35 cellular contexts compared by ENCODE assay signal in genomic region chr5:1429501-1429900, GRCh38. TPM values are rescaled to one million over a fixed set of nuclear protein-coding genes. Genes with fewer than 3 reads are reported as not detected.
DNase-seq lines count a peak whose midpoint lies in the region; ATAC-seq, FAIRE-seq and TF ChIP-seq lines count a peak whose summit lies in the region.
"Had no signal": no experiment of that assay in that cellular context is flagged by ENCODE, and none has a peak within 500 bp of the region (broad histone marks: within the 10 kb centered on the region; RNA-seq: fewer than 3 reads in every experiment).

No MANE protein-coding gene starts in this region.

- ATAC-seq in left lung: no peak
- ATAC-seq in GM21447 (IDR thresholded peaks at IDR 0.05; ENCODE audit: unreplicated experiment): no peak
- ATAC-seq: effector memory CD8-positive, alpha-beta T cell; esophagus mucosa; lower lobe of right lung; naive thymus-derived CD8-positive, alpha-beta T cell had no signal

- no peak for TF ChIP-seq POLR2A in GM12891 (IDR thresholded peaks at IDR 0.05; ENCODE audit: low read depth, low read length)

- FAIRE-seq in GM12891 (lab: Jason Lieb, UNC): no peak
- FAIRE-seq: bronchial epithelial cell, islet of Langerhans had no signal

- no peaks in the 10 kb centered on the region for H3K36me3 ChIP-seq in left lung
- H3K36me3 ChIP-seq: lower lobe of right lung had no signal

- no peak overlapping the region for H3K4me3 ChIP-seq in left lung
- H3K4me3 ChIP-seq: coronary artery, GM23248, lower lobe of right lung, skin epidermis, testis had no signal

- DNase-seq in NCI-H2196 (lab: John Stamatoyannopoulos, UW; ENCODE audit: unreplicated experiment) (peak; percentile 52), NCI-H2196 treated with DMSO at 0.1 percent for 48 hours (lab: John Stamatoyannopoulos, UW; ENCODE audit: unreplicated experiment) (no peak), COLO668 (lab: John Stamatoyannopoulos, UW; ENCODE audit: unreplicated experiment) (peak; percentile 46), left lung (peak; percentile 4 to 34), GM12891 (ENCODE audit: insufficient read length, low spot score) (no peak), ecto neural progenitor cell (ENCODE audit: low spot score) (no peak)
- DNase-seq: activated CD4-positive, alpha-beta T cell treated with anti-CD3 and anti-CD28 coated beads for 4 hours; activated naive CD8-positive, alpha-beta T cell treated with anti-CD3 and anti-CD28 coated beads for 36 hours; anterior cingulate cortex; effector memory CD8-positive, alpha-beta T cell; foreskin fibroblast; GM23248; KBM-7; NCI-H1092 treated with DMSO at 0.1 percent for 48 hours; NCI-H1694 treated with DMSO at 0.1 percent for 48 hours; NCI-H510A treated with DMSO at 0.1 percent for 48 hours; SHP77 treated with DMSO at 0.1 percent for 48 hours; stimulated activated naive CD4-positive, alpha-beta T cell treated with Interleukin-2 at 50 U/mL for 16 hours; testis had no signal

- peaks cover 0 to 55% of the 10 kb centered on the region in 2 donors for H3K9me3 ChIP-seq in left lung
- H3K9me3 ChIP-seq: testis had no signal

- H3K27ac ChIP-seq in VCaP (peak overlapping the region; percentile 72), left lung (no peak overlapping the region)
- H3K27ac ChIP-seq: 22Rv1, C4-2B, coronary artery, GM23248, lower lobe of right lung, skin epidermis, testis had no signal

- H3K27me3 ChIP-seq in left lung: no peaks in the 10 kb centered on the region
- H3K27me3 ChIP-seq: testis had no signal

- intact Hi-C loops in left lung (cut with DNase I): no loop called here

- TF ChIP-seq CTCF in VCaP (conservative IDR thresholded peaks at IDR 0.05) (no peak), left lung (IDR thresholded peaks at IDR 0.05) (no peak)

- H3K4me1 ChIP-seq in left lung: no peaks in the 10 kb centered on the region
- H3K4me1 ChIP-seq: lower lobe of right lung, testis had no signal

TF ChIP-seq in GM12891, 5 proteins besides CTCF, POLR2A, EP300 and RAD21:
- TF ChIP-seq TAF1 (IDR thresholded peaks at IDR 0.05; ENCODE audit: low read depth, low read length) (no peak), POU2F2 (IDR thresholded peaks at IDR 0.05; ENCODE audit: low read depth, low read length) (no peak), SPI1 (IDR thresholded peaks at IDR 0.05; ENCODE audit: low read depth, low read length) (no peak), POLR2AphosphoS5 (IDR thresholded peaks at IDR 0.05; ENCODE audit: low read depth, low read length) (no peak), PAX5 (IDR thresholded peaks at IDR 0.05; ENCODE audit: insufficient read depth, low read length, severe bottlenecking) (no peak)

RNA-seq across cellular contexts. Expression of gene SLC6A3, which starts 15.7 kb away (rescaled TPM):
- 1 to 10 TPM in 1 of 2 donors, under 1 TPM in 1; 0.10 to 4.3 TPM for total RNA-seq in left lung
- 0.05 TPM for polyA plus RNA-seq in GM12891 (2012; ENCODE audit: low read depth, missing spikeins)
- total RNA-seq: activated naive CD8-positive, alpha-beta T cell treated with anti-CD3 and anti-CD28 coated beads for 36 hours; bronchial epithelial cell; GM23248; HT-29; MCF 10A; mononuclear cell; osteoblast; urinary bladder had no signal
- polyA plus RNA-seq: GM23248 had no signal

Comparison
In these comparisons a context has a peak if more than half of its experiments do, and no peak if none do; other contexts are left out.
1. DNase-seq: peak in NCI-H2196 (single experiment), COLO668 (single experiment) and left lung (2 of 2); none in NCI-H2196 treated with DMSO at 0.1 percent for 48 hours (single experiment), GM12891 (single experiment) and ecto neural progenitor cell (single experiment).